ENCODE assay signal across 1 cellular context in the genomic region with DNA sequence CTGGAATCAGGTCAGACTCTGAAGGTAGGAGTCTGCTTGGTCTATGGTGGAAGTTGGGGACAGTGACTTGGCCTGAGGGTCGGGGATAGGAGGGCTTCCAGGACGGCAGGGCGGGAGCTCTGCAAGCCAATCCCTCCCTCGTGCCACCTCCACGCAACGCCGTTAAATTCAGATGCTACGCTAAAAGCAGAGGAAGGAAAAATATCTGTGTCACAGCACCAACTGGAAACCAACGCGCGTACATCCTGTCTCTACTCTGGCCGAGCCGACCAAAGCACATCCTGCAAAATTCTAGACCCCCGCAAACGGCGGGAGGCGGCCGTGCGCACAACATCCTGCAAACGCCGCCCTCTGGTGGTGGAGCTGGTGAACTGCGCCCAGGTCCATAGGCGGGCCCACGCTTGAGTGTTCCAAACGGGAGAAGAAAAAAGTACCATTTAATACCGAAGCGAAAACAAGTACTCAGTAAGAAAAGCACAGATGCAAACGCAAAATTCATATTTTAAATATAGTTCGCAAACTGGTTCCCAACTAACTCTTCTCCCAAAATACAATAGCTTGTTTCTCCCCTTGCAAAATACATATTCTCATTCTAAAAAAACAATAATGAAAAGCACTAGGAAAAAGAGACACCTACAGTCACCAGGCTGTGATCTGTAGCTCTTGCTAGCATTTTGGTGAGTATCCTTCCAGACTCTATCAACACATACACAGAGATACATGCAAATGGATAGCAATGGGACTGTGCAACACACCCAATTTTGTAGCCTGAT.
A peak's percentile ranks its signal among the peaks of the same experiment; 100 is the strongest.
TF ChIP-seq lines count a peak whose summit lies in the region.

No MANE protein-coding gene starts in this region.

TF ChIP-seq in HepG2, 621 proteins besides CTCF, POLR2A, EP300 and RAD21 (continued from another document):
- TF ChIP-seq, protein P1, sequence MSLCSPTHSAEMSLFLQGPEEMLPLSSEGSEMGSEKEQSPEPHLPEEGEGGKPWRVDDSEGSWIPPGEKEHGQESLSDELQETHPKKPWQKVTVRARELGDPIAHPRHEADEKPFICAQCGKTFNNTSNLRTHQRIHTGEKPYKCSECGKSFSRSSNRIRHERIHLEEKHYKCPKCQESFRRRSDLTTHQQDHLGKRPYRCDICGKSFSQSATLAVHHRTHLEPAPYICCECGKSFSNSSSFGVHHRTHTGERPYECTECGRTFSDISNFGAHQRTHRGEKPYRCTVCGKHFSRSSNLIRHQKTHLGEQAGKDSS (CRISPR knock-in tag; IDR thresholded peaks at IDR 0.05; ENCODE audit: borderline replicate concordance, low read depth), result 0 out of 2 replicates have a peak, but pooled peaks have one; percentile 32
- TF ChIP-seq U2AF1 (optimal IDR thresholded peaks at IDR 0.05; ENCODE audit: low read depth, low read length) (no peak), JUND (CRISPR knock-in tag; IDR thresholded peaks at IDR 0.05) (no peak), DR1 (CRISPR knock-in tag; IDR thresholded peaks at IDR 0.05) (no peak), TAF1 (CRISPR knock-in tag; IDR thresholded peaks at IDR 0.05) (no peak), IKZF1 (IDR thresholded peaks at IDR 0.05) (no peak), ZZZ3 (CRISPR knock-in tag; IDR thresholded peaks at IDR 0.05; ENCODE audit: borderline replicate concordance) (no peak), ZNF263 (CRISPR knock-in tag; IDR thresholded peaks at IDR 0.05) (no peak), KDM5B (CRISPR knock-in tag; IDR thresholded peaks at IDR 0.05; ENCODE audit: borderline replicate concordance) (0 out of 2 replicates have a peak, but pooled peaks have one; percentile 21), FOXP1 (IDR thresholded peaks at IDR 0.05) (no peak), FOXP1 (CRISPR knock-in tag; IDR thresholded peaks at IDR 0.05) (no peak), CBFB (CRISPR knock-in tag; IDR thresholded peaks at IDR 0.05) (0 out of 2 replicates have a peak, but pooled peaks have one; percentile 23), ZNF790 (CRISPR knock-in tag; IDR thresholded peaks at IDR 0.05; ENCODE audit: borderline replicate concordance) (0 out of 2 replicates have a peak, but pooled peaks have one; percentile 58), STAG1 (CRISPR knock-in tag; IDR thresholded peaks at IDR 0.05) (peak; percentile 92), SMYD3 (CRISPR knock-in tag; IDR thresholded peaks at IDR 0.05) (no peak), SMC3 (IDR thresholded peaks at IDR 0.05; ENCODE audit: low read length) (peak; percentile 69), PCBP2 (optimal IDR thresholded peaks at IDR 0.05; ENCODE audit: low read depth, low read length, poor library complexity, severe bottlenecking) (no peak)
- TF ChIP-seq, protein P2, sequence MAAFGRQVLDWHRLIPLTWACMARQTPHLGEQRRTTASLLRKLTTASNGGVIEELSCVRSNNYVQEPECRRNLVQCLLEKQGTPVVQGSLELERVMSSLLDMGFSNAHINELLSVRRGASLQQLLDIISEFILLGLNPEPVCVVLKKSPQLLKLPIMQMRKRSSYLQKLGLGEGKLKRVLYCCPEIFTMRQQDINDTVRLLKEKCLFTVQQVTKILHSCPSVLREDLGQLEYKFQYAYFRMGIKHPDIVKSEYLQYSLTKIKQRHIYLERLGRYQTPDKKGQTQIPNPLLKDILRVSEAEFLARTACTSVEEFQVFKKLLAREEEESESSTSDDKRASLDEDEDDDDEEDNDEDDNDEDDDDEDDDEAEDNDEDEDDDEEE (CRISPR knock-in tag; IDR thresholded peaks at IDR 0.05), result peak; percentile 78
- TF ChIP-seq, protein P3, sequence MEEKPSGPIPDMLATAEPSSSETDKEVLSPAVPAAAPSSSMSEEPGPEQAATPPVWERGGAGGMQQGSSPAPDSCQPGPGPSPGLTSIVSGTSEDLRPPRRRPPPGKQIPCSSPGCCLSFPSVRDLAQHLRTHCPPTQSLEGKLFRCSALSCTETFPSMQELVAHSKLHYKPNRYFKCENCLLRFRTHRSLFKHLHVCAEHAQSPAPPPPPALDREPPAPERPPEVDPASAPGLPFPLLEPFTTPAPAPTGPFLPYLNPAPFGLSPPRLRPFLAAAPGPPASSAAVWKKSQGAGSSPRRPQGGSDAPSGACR (CRISPR knock-in tag; IDR thresholded peaks at IDR 0.05), result no peak
- TF ChIP-seq, protein P4, sequence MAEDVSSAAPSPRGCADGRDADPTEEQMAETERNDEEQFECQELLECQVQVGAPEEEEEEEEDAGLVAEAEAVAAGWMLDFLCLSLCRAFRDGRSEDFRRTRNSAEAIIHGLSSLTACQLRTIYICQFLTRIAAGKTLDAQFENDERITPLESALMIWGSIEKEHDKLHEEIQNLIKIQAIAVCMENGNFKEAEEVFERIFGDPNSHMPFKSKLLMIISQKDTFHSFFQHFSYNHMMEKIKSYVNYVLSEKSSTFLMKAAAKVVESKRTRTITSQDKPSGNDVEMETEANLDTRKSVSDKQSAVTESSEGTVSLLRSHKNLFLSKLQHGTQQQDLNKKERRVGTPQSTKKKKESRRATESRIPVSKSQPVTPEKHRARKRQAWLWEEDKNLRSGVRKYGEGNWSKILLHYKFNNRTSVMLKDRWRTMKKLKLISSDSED (CRISPR knock-in tag; IDR thresholded peaks at IDR 0.05), result no peak
- TF ChIP-seq, protein P5, sequence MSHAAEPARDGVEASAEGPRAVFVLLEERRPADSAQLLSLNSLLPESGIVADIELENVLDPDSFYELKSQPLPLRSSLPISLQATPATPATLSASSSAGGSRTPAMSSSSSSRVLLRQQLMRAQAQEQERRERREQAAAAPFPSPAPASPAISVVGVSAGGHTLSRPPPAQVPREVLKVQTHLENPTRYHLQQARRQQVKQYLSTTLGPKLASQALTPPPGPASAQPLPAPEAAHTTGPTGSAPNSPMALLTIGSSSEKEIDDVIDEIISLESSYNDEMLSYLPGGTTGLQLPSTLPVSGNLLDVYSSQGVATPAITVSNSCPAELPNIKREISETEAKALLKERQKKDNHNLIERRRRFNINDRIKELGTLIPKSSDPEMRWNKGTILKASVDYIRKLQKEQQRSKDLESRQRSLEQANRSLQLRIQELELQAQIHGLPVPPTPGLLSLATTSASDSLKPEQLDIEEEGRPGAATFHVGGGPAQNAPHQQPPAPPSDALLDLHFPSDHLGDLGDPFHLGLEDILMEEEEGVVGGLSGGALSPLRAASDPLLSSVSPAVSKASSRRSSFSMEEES (CRISPR knock-in tag; IDR thresholded peaks at IDR 0.05), result no peak
- TF ChIP-seq, protein P6, sequence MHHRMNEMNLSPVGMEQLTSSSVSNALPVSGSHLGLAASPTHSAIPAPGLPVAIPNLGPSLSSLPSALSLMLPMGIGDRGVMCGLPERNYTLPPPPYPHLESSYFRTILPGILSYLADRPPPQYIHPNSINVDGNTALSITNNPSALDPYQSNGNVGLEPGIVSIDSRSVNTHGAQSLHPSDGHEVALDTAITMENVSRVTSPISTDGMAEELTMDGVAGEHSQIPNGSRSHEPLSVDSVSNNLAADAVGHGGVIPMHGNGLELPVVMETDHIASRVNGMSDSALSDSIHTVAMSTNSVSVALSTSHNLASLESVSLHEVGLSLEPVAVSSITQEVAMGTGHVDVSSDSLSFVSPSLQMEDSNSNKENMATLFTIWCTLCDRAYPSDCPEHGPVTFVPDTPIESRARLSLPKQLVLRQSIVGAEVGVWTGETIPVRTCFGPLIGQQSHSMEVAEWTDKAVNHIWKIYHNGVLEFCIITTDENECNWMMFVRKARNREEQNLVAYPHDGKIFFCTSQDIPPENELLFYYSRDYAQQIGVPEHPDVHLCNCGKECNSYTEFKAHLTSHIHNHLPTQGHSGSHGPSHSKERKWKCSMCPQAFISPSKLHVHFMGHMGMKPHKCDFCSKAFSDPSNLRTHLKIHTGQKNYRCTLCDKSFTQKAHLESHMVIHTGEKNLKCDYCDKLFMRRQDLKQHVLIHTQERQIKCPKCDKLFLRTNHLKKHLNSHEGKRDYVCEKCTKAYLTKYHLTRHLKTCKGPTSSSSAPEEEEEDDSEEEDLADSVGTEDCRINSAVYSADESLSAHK (CRISPR knock-in tag; IDR thresholded peaks at IDR 0.05; ENCODE audit: borderline replicate concordance), result no peak
- TF ChIP-seq, protein P7, sequence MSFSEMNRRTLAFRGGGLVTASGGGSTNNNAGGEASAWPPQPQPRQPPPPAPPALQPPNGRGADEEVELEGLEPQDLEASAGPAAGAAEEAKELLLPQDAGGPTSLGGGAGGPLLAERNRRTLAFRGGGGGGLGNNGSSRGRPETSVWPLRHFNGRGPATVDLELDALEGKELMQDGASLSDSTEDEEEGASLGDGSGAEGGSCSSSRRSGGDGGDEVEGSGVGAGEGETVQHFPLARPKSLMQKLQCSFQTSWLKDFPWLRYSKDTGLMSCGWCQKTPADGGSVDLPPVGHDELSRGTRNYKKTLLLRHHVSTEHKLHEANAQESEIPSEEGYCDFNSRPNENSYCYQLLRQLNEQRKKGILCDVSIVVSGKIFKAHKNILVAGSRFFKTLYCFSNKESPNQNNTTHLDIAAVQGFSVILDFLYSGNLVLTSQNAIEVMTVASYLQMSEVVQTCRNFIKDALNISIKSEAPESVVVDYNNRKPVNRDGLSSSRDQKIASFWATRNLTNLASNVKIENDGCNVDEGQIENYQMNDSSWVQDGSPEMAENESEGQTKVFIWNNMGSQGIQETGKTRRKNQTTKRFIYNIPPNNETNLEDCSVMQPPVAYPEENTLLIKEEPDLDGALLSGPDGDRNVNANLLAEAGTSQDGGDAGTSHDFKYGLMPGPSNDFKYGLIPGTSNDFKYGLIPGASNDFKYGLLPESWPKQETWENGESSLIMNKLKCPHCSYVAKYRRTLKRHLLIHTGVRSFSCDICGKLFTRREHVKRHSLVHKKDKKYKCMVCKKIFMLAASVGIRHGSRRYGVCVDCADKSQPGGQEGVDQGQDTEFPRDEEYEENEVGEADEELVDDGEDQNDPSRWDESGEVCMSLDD (CRISPR knock-in tag; IDR thresholded peaks at IDR 0.05; ENCODE audit: borderline replicate concordance), result no peak
- TF ChIP-seq, protein P8, sequence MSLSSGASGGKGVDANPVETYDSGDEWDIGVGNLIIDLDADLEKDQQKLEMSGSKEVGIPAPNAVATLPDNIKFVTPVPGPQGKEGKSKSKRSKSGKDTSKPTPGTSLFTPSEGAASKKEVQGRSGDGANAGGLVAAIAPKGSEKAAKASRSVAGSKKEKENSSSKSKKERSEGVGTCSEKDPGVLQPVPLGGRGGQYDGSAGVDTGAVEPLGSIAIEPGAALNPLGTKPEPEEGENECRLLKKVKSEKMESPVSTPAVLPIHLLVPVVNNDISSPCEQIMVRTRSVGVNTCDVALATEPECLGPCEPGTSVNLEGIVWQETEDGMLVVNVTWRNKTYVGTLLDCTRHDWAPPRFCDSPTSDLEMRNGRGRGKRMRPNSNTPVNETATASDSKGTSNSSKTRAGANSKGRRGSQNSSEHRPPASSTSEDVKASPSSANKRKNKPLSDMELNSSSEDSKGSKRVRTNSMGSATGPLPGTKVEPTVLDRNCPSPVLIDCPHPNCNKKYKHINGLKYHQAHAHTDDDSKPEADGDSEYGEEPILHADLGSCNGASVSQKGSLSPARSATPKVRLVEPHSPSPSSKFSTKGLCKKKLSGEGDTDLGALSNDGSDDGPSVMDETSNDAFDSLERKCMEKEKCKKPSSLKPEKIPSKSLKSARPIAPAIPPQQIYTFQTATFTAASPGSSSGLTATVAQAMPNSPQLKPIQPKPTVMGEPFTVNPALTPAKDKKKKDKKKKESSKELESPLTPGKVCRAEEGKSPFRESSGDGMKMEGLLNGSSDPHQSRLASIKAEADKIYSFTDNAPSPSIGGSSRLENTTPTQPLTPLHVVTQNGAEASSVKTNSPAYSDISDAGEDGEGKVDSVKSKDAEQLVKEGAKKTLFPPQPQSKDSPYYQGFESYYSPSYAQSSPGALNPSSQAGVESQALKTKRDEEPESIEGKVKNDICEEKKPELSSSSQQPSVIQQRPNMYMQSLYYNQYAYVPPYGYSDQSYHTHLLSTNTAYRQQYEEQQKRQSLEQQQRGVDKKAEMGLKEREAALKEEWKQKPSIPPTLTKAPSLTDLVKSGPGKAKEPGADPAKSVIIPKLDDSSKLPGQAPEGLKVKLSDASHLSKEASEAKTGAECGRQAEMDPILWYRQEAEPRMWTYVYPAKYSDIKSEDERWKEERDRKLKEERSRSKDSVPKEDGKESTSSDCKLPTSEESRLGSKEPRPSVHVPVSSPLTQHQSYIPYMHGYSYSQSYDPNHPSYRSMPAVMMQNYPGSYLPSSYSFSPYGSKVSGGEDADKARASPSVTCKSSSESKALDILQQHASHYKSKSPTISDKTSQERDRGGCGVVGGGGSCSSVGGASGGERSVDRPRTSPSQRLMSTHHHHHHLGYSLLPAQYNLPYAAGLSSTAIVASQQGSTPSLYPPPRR (CRISPR knock-in tag; IDR thresholded peaks at IDR 0.05; ENCODE audit: borderline replicate concordance), result no peak
TF ChIP-seq in HepG2: peak in this region for 17.
